Comparison of ENCODE assay signal across 1 cellular context in genomic region chr9:75235632-75236031, GRCh38.
TF ChIP-seq lines count a peak whose summit lies in the region.

No MANE protein-coding gene starts in this region.

TF ChIP-seq in GM23338, 12 proteins besides CTCF, POLR2A, EP300 and RAD21 (continued from another document):
- TF ChIP-seq ZNF462 (CRISPR knock-in tag; IDR thresholded peaks at IDR 0.05): no peak
- no peak for TF ChIP-seq JUNB (IDR thresholded peaks at IDR 0.05; ENCODE audit: unreplicated experiment)
- no peak for TF ChIP-seq ZNF331 (CRISPR knock-in tag; IDR thresholded peaks at IDR 0.05; ENCODE audit: low read depth)
- TF ChIP-seq NANOG (IDR thresholded peaks at IDR 0.05; ENCODE audit: borderline replicate concordance): no peak
- no peak for TF ChIP-seq ETS1 (IDR thresholded peaks at IDR 0.05)
